15 cellular contexts compared by ENCODE assay signal in genomic region chr17:7803981-7804380, GRCh38. TPM values are rescaled to one million over a fixed set of nuclear protein-coding genes. Genes with fewer than 3 reads are reported as not detected.
DNase-seq lines count a peak whose midpoint lies in the region; ATAC-seq and TF ChIP-seq lines count a peak whose summit lies in the region.
"Had no signal": no experiment of that assay in that cellular context is flagged by ENCODE, and none has a peak within 500 bp of the region (broad histone marks: within the 10 kb centered on the region; RNA-seq: fewer than 3 reads in every experiment).

No MANE protein-coding gene starts in this region.

- H3K9me3 ChIP-seq in breast epithelium (no peaks in the 10 kb centered on the region), left lung (no peaks in the 10 kb centered on the region)
- H3K9me3 ChIP-seq: thoracic aorta had no signal

- H3K27me3 ChIP-seq in breast epithelium (no peaks in the 10 kb centered on the region), left lung (peaks cover 0 to 4% of the 10 kb centered on the region in 2 donors)

- H3K4me1 ChIP-seq in breast epithelium = no peaks in the 10 kb centered on the region
- no peaks in the 10 kb centered on the region for H3K4me1 ChIP-seq in left lung

- peak; percentile 93 for ATAC-seq in left lung
- ATAC-seq: naive thymus-derived CD4-positive, alpha-beta T cell had no signal

- CTCF ChIA-PET in activated CD4-positive, alpha-beta memory T cell treated with anti-CD3 and anti-CD28 coated beads for 36 hours (lab: Charles Lee) = interaction anchor here (1.3 kb wide), 1 partner anchor 60 kb away, joined by 3 read pairs; no protein-coding TSS in a partner anchor
- CTCF ChIA-PET in activated CD4-positive, alpha-beta memory T cell treated with anti-CD3 and anti-CD28 coated beads, Interleukin-2, amount 10 ng/mL, durations not matched to agents 7 days and 5 days (lab: Charles Lee) = no interaction called here

- H3K9me3 Mint-ChIP-seq in activated CD4-positive, alpha-beta memory T cell treated with anti-CD3 and anti-CD28 coated beads for 36 hours = no peaks in the 10 kb centered on the region
- H3K9me3 Mint-ChIP-seq in activated CD4-positive, alpha-beta memory T cell treated with anti-CD3 and anti-CD28 coated beads, Interleukin-2, amount 10 ng/mL, durations not matched to agents 7 days and 5 days = no peaks in the 10 kb centered on the region
- H3K9me3 Mint-ChIP-seq: activated naive CD8-positive, alpha-beta T cell treated with anti-CD3 and anti-CD28 coated beads for 36 hours; dendritic cell treated with granulocyte-macrophage colony-stimulating factor and Interleukin-4, amounts not matched to agents 40 ng/mL and 50 ng/mL, for 4 days had no signal

- H3K4me3 ChIP-seq in breast epithelium (peak overlapping the region in 2 of 3 donors; percentile 39 to 50), left lung (no peak overlapping the region)
- H3K4me3 ChIP-seq: thoracic aorta had no signal

- H3K27ac ChIP-seq in breast epithelium (peak overlapping the region; percentile 25 to 61), left lung (no peak overlapping the region)
- H3K27ac ChIP-seq: thoracic aorta had no signal

- no peak for TF ChIP-seq POLR2A in breast epithelium (IDR thresholded peaks at IDR 0.05)

- H3K4me1 Mint-ChIP-seq in activated CD4-positive, alpha-beta memory T cell treated with anti-CD3 and anti-CD28 coated beads for 36 hours (ENCODE audit: low read depth) = no peaks in the 10 kb centered on the region
- no peaks in the 10 kb centered on the region for H3K4me1 Mint-ChIP-seq in activated CD4-positive, alpha-beta memory T cell treated with anti-CD3 and anti-CD28 coated beads, Interleukin-2, amount 10 ng/mL, durations not matched to agents 7 days and 5 days
- H3K4me1 Mint-ChIP-seq: activated naive CD8-positive, alpha-beta T cell treated with anti-CD3 and anti-CD28 coated beads for 36 hours; naive thymus-derived CD4-positive, alpha-beta T cell had no signal

- intact Hi-C loops in activated CD4-positive, alpha-beta memory T cell treated with anti-CD3 and anti-CD28 coated beads for 36 hours (cut with micrococcal nuclease) = no loop called here
- intact Hi-C loops in breast epithelium (cut with DNase I; ENCODE audit: low total_unique reads) = no loop called here
- intact Hi-C loops in left lung (cut with DNase I) = no loop called here

- no peaks in the 10 kb centered on the region for H3K36me3 Mint-ChIP-seq in activated CD4-positive, alpha-beta memory T cell treated with anti-CD3 and anti-CD28 coated beads for 36 hours
- no peaks in the 10 kb centered on the region for H3K36me3 Mint-ChIP-seq in activated CD4-positive, alpha-beta memory T cell treated with anti-CD3 and anti-CD28 coated beads, Interleukin-2, amount 10 ng/mL, durations not matched to agents 7 days and 5 days (ENCODE audit: low read depth)
- H3K36me3 Mint-ChIP-seq: activated naive CD8-positive, alpha-beta T cell treated with anti-CD3 and anti-CD28 coated beads for 36 hours; naive thymus-derived CD4-positive, alpha-beta T cell had no signal

- H3K27me3 Mint-ChIP-seq in activated CD4-positive, alpha-beta memory T cell treated with anti-CD3 and anti-CD28 coated beads for 36 hours = peaks cover 14% of the 10 kb centered on the region
- peaks cover 4% of the 10 kb centered on the region for H3K27me3 Mint-ChIP-seq in activated CD4-positive, alpha-beta memory T cell treated with anti-CD3 and anti-CD28 coated beads, Interleukin-2, amount 10 ng/mL, durations not matched to agents 7 days and 5 days

- no peak overlapping the region for H3K27ac Mint-ChIP-seq in activated CD4-positive, alpha-beta memory T cell treated with anti-CD3 and anti-CD28 coated beads for 36 hours
- no peak overlapping the region for H3K27ac Mint-ChIP-seq in activated CD4-positive, alpha-beta memory T cell treated with anti-CD3 and anti-CD28 coated beads, Interleukin-2, amount 10 ng/mL, durations not matched to agents 7 days and 5 days
- H3K27ac Mint-ChIP-seq: activated naive CD8-positive, alpha-beta T cell treated with anti-CD3 and anti-CD28 coated beads for 36 hours; dendritic cell treated with granulocyte-macrophage colony-stimulating factor and Interleukin-4, amounts not matched to agents 40 ng/mL and 50 ng/mL, for 4 days; naive thymus-derived CD4-positive, alpha-beta T cell had no signal

- H3K4me3 Mint-ChIP-seq in activated CD4-positive, alpha-beta memory T cell treated with anti-CD3 and anti-CD28 coated beads for 36 hours = peak overlapping the region; percentile 12
- no peak overlapping the region for H3K4me3 Mint-ChIP-seq in activated CD4-positive, alpha-beta memory T cell treated with anti-CD3 and anti-CD28 coated beads, Interleukin-2, amount 10 ng/mL, durations not matched to agents 7 days and 5 days
- H3K4me3 Mint-ChIP-seq: activated naive CD8-positive, alpha-beta T cell treated with anti-CD3 and anti-CD28 coated beads for 36 hours; dendritic cell treated with granulocyte-macrophage colony-stimulating factor and Interleukin-4, amounts not matched to agents 40 ng/mL and 50 ng/mL, for 4 days; naive thymus-derived CD4-positive, alpha-beta T cell had no signal

- no peak for TF ChIP-seq CTCF in breast epithelium (IDR thresholded peaks at IDR 0.05)
- TF ChIP-seq CTCF in left lung (IDR thresholded peaks at IDR 0.05) = no peak

- POLR2A ChIA-PET in activated CD4-positive, alpha-beta memory T cell treated with anti-CD3 and anti-CD28 coated beads for 36 hours (lab: Charles Lee) = interaction anchor here (0.6 kb wide), 1 partner anchor 23 kb away, joined by 4 read pairs; no protein-coding TSS in a partner anchor
- POLR2A ChIA-PET in activated CD4-positive, alpha-beta memory T cell treated with anti-CD3 and anti-CD28 coated beads, Interleukin-2, amount 10 ng/mL, durations not matched to agents 7 days and 5 days (lab: Charles Lee) = no interaction called here

- DNase-seq in activated CD4-positive, alpha-beta memory T cell treated with anti-CD3 and anti-CD28 coated beads for 36 hours = no peak
- DNase-seq in activated CD4-positive, alpha-beta memory T cell treated with anti-CD3 and anti-CD28 coated beads, Interleukin-2, amount 10 ng/mL, durations not matched to agents 7 days and 5 days = no peak
- DNase-seq in breast epithelium (ENCODE audit: low spot score in 2 of 2) (peak; percentile 50 to 61), left lung (peak; percentile 58 to 79), ureter (ENCODE audit: low spot score) (peak; percentile 73), Kasumi-1 (lab: John Stamatoyannopoulos, UW) (no peak), GOT3 (lab: John Stamatoyannopoulos, UW) (no peak)
- DNase-seq in activated CD8-positive, alpha-beta memory T cell treated with anti-CD3 and anti-CD28 coated beads, Interleukin-2, amount 50 U/mL, for 4 hours = no peak
- DNase-seq: activated naive CD8-positive, alpha-beta T cell treated with anti-CD3 and anti-CD28 coated beads for 36 hours; naive thymus-derived CD4-positive, alpha-beta T cell; NCI-H1048; NCI-H510A; T1000 had no signal

- H3K36me3 ChIP-seq in breast epithelium (no peaks in the 10 kb centered on the region), left lung (no peaks in the 10 kb centered on the region)
- H3K36me3 ChIP-seq: thoracic aorta had no signal

RNA-seq across cellular contexts. Expression of gene KDM6B, which starts 30.0 kb away (rescaled TPM):
- 10 to 100 TPM; 44.1 to 49.6 TPM for total RNA-seq in activated CD4-positive, alpha-beta memory T cell treated with anti-CD3 and anti-CD28 coated beads for 36 hours
- 10 to 100 TPM; 20.9 to 23.7 TPM for total RNA-seq in activated CD4-positive, alpha-beta memory T cell treated with anti-CD3 and anti-CD28 coated beads, Interleukin-2, amount 10 ng/mL, durations not matched to agents 7 days and 5 days
- 10 to 100 TPM in 2 of 3 donors, 1 to 10 TPM in 1; 6.4 to 89.7 (median 10.5) TPM for total RNA-seq in breast epithelium
- 10 to 100 TPM; 37.6 to 49.2 TPM for total RNA-seq in left lung
- 31.8 TPM for total RNA-seq in ureter

RNA-seq across cellular contexts. Expression of gene TMEM88, which starts 50.9 kb away (rescaled TPM):
- total RNA-seq in activated CD4-positive, alpha-beta memory T cell treated with anti-CD3 and anti-CD28 coated beads for 36 hours = 1 to 10 TPM; 2.2 to 2.4 TPM
- 1 to 10 TPM in 1 of 2 experiments, under 1 TPM in 1; 0.78 to 1.5 TPM for total RNA-seq in activated CD4-positive, alpha-beta memory T cell treated with anti-CD3 and anti-CD28 coated beads, Interleukin-2, amount 10 ng/mL, durations not matched to agents 7 days and 5 days
- total RNA-seq in breast epithelium (10 to 100 TPM in 1 of 3 donors, 1 to 10 TPM in 2; 4.8 to 21.0 (median 5.7) TPM), left lung (1 to 10 TPM; 5.7 to 6.5 TPM), ureter (9.9 TPM)

RNA-seq across cellular contexts. Expression of gene NAA38, which starts 53.4 kb away (rescaled TPM):
- 10 to 100 TPM; 68.2 to 74.7 TPM for total RNA-seq in activated CD4-positive, alpha-beta memory T cell treated with anti-CD3 and anti-CD28 coated beads for 36 hours
- total RNA-seq in activated CD4-positive, alpha-beta memory T cell treated with anti-CD3 and anti-CD28 coated beads, Interleukin-2, amount 10 ng/mL, durations not matched to agents 7 days and 5 days = 10 to 100 TPM; 69.8 to 76.9 TPM
- total RNA-seq in breast epithelium (10 to 100 TPM; 84.7 to 92.4 (median 89.9) TPM), left lung (10 to 100 TPM; 60.5 to 72.6 TPM), ureter (98.6 TPM)

RNA-seq across cellular contexts. Expression of gene CYB5D1, which starts 53.8 kb away (rescaled TPM):
- total RNA-seq in activated CD4-positive, alpha-beta memory T cell treated with anti-CD3 and anti-CD28 coated beads for 36 hours = 1 to 10 TPM; 6.0 to 6.9 TPM
- total RNA-seq in activated CD4-positive, alpha-beta memory T cell treated with anti-CD3 and anti-CD28 coated beads, Interleukin-2, amount 10 ng/mL, durations not matched to agents 7 days and 5 days = 1 to 10 TPM; 5.3 to 7.5 TPM
- total RNA-seq in breast epithelium (10 to 100 TPM in 2 of 3 donors, 1 to 10 TPM in 1; 8.2 to 20.5 (median 13.4) TPM), left lung (10 to 100 TPM in 1 of 2 donors, 1 to 10 TPM in 1; 9.8 to 12.3 TPM), ureter (15.7 TPM)

Comparison
In these comparisons a context has a peak if more than half of its experiments do, and no peak if none do; other contexts are left out.
1. DNase-seq: peak in breast epithelium (2 of 2), left lung (2 of 2) and ureter (single experiment); none in activated CD4-positive, alpha-beta memory T cell treated with anti-CD3 and anti-CD28 coated beads for 36 hours (single experiment), activated CD4-positive, alpha-beta memory T cell treated with anti-CD3 and anti-CD28 coated beads, Interleukin-2, amount 10 ng/mL, durations not matched to agents 7 days and 5 days (single experiment), Kasumi-1 (0 of 2), activated CD8-positive, alpha-beta memory T cell treated with anti-CD3 and anti-CD28 coated beads, Interleukin-2, amount 50 U/mL, for 4 hours (single experiment) and GOT3 (single experiment).
2. H3K27ac ChIP-seq: peak in breast epithelium (2 of 2); none in left lung (0 of 2).
3. H3K4me3 ChIP-seq: peak in breast epithelium (2 of 3); none in left lung (0 of 2).